In genomic region chr16:3907586-3907985, GRCh38 we compare ENCODE assay signal across 21 cellular contexts. TPM values are rescaled to one million over a fixed set of nuclear protein-coding genes. Genes with fewer than 3 reads are reported as not detected.
DNase-seq lines count a peak whose midpoint lies in the region; ATAC-seq, FAIRE-seq and TF ChIP-seq lines count a peak whose summit lies in the region.
"Had no signal": no experiment of that assay in that cellular context is flagged by ENCODE, and none has a peak within 500 bp of the region (broad histone marks: within the 10 kb centered on the region; RNA-seq: fewer than 3 reads in every experiment).

No MANE protein-coding gene starts in this region.

- ATAC-seq in HG02938 (IDR thresholded peaks at IDR 0.05; ENCODE audit: unreplicated experiment), result no peak
- ATAC-seq: T-cell had no signal

- no peak overlapping the region for H3K4me2 ChIP-seq in hepatocyte
- H3K4me2 ChIP-seq: SK-N-SH had no signal

- peak; percentile 30 for DNase-seq in activated effector memory CD4-positive, alpha-beta T cell treated with anti-CD3 and anti-CD28 coated beads, Interleukin-2, amount 50 U/mL, for 16 hours
- DNase-seq in activated effector memory CD4-positive, alpha-beta T cell treated with Interleukin-2 at 50 U/mL for 16 hours, result no peak
- DNase-seq in SW480 (ENCODE audit: low spot score) (peak; percentile 48), hepatocyte (ENCODE audit: low spot score) (peak; percentile 26), spleen (peak; percentile 20), Ammon's horn (ENCODE audit: low spot score) (no peak), HTR-8/SVneo (ENCODE audit: insufficient read length, low spot score) (no peak)
- DNase-seq: ACHN, AML-193, DND-41, Kasumi-1, MG63, NCI-H1048, NCI-H1694 treated with DMSO at 0.1 percent for 48 hours, NCI-H510A, NCI-H82, SHP77 treated with DMSO at 0.1 percent for 48 hours, SK-N-SH, T-cell had no signal

- no peak for TF ChIP-seq POLR2A in spleen (IDR thresholded peaks at IDR 0.05)

- intact Hi-C loops in spleen (cut with DNase I; ENCODE audit: low total_unique reads), result no loop called here

- H3K4me1 ChIP-seq in hepatocyte (ENCODE audit: insufficient read depth) (no peaks in the 10 kb centered on the region), spleen (no peaks in the 10 kb centered on the region)

- no peaks in the 10 kb centered on the region for H3K36me3 ChIP-seq in hepatocyte (replicated peaks; ENCODE audit: insufficient read depth, low read depth)
- H3K36me3 ChIP-seq in spleen, result no peaks in the 10 kb centered on the region
- H3K36me3 ChIP-seq: MG63 had no signal

- no peaks in the 10 kb centered on the region for H3K79me2 ChIP-seq in hepatocyte

- no peaks in the 10 kb centered on the region for H3K27me3 ChIP-seq in hepatocyte
- H3K27me3 ChIP-seq in spleen (replicated peaks in 1 of 7), result peaks cover 0 to 3% (median 0%) of the 10 kb centered on the region in 7 donors
- H3K27me3 ChIP-seq: MG63 had no signal

- 86% methylated on average over 4 of the region's 4 CpGs for WGBS in hepatocyte (ENCODE audit: low lambda C conversion rate, missing lambda C conversion rate)
- WGBS in spleen, 5 donors, result 86 to 91% (median 89%) methylated on average over 4 of the region's 4 CpGs

- H4K20me1 ChIP-seq in hepatocyte (ENCODE audit: insufficient read depth, poor library complexity, severe bottlenecking), result no peaks in the 10 kb centered on the region

- no peak for TF ChIP-seq CTCF in hepatocyte (IDR thresholded peaks at IDR 0.05; ENCODE audit: poor library complexity)
- no peak for TF ChIP-seq CTCF in spleen (IDR thresholded peaks at IDR 0.05 in 8 of 11, conservative IDR thresholded peaks at IDR 0.05 in 3 of 11)

- H3K27ac ChIP-seq in hepatocyte, result no peak overlapping the region
- no peak overlapping the region for H3K27ac ChIP-seq in spleen
- H3K27ac ChIP-seq: HL-60 had no signal

- H3K9me3 ChIP-seq in hepatocyte (ENCODE audit: low read depth) (no peaks in the 10 kb centered on the region), spleen (no peaks in the 10 kb centered on the region)
- H3K9me3 ChIP-seq: MG63, SK-N-SH had no signal

- no peak overlapping the region for H2AFZ ChIP-seq in hepatocyte

- no peak overlapping the region for H3K4me3 ChIP-seq in hepatocyte
- no peak overlapping the region for H3K4me3 ChIP-seq in spleen
- H3K4me3 ChIP-seq: MG63 had no signal

- no peak for FAIRE-seq in HTR-8/SVneo (lab: Jason Lieb, UNC)

- H3K9me2 ChIP-seq in hepatocyte (replicated peaks; ENCODE audit: insufficient read depth), result no peaks in the 10 kb centered on the region
- H3K9me2 ChIP-seq: SK-N-SH had no signal

RNA-seq across cellular contexts. Expression of gene CREBBP, which starts 27.1 kb away (rescaled TPM):
- 18.9 and 30.8 TPM in 2 replicates for total RNA-seq in hepatocyte
- 31.5 and 32.7 TPM in 2 replicates for polyA plus RNA-seq in hepatocyte
- 100 to 1,000 TPM in 5 of 7 donors, 10 to 100 TPM in 2; 99.4 to 153 (median 101) TPM for total RNA-seq in spleen
- polyA plus RNA-seq in spleen, result 10 to 100 TPM in 2 of 3 donors, 1 to 10 TPM in 1; 5.8 to 21.2 (median 10.5) TPM

Comparison
In these comparisons a context has a peak if more than half of its experiments do, and no peak if none do; other contexts are left out.
1. DNase-seq: peak in activated effector memory CD4-positive, alpha-beta T cell treated with anti-CD3 and anti-CD28 coated beads, Interleukin-2, amount 50 U/mL, for 16 hours (single experiment), SW480 (single experiment), hepatocyte (single experiment) and spleen (single experiment); none in activated effector memory CD4-positive, alpha-beta T cell treated with Interleukin-2 at 50 U/mL for 16 hours (single experiment), Ammon's horn (single experiment) and HTR-8/SVneo (single experiment).